In genomic region chr4:40837094-40837870, GRCh38 we compare ENCODE assay signal across 16 cellular contexts.
DNase-seq lines count a peak whose midpoint lies in the region; ATAC-seq and TF ChIP-seq lines count a peak whose summit lies in the region.
"Had no signal": no experiment of that assay in that cellular context is flagged by ENCODE, and none has a peak within 500 bp of the region (broad histone marks: within the 10 kb centered on the region; RNA-seq: fewer than 3 reads in every experiment).

No MANE protein-coding gene starts in this region.

- CTCF ChIA-PET in HEK293 (lab: Yijun Ruan, JAX): interaction anchor here (0.7 kb wide), 1 partner anchor 42 kb away, joined by 3 read pairs; no protein-coding TSS in a partner anchor

- H3K27me3 Mint-ChIP-seq in stimulated activated naive B cell treated with anti-CD40 and anti-IgM and Interleukin-4, amounts not matched to agents 10 μg/mL and 1 μg/mL and 100 μg/mL, for 72 hours: no peaks in the 10 kb centered on the region
- H3K27me3 Mint-ChIP-seq: activated CD4-positive, alpha-beta T cell treated with anti-CD3 and anti-CD28 coated beads for 36 hours; progenitor cell of endocrine pancreas had no signal

- peaks cover 21 to 24% of the 10 kb centered on the region in 2 donors for H3K36me3 Mint-ChIP-seq in stimulated activated naive B cell treated with anti-CD40 and anti-IgM and Interleukin-4, amounts not matched to agents 10 μg/mL and 1 μg/mL and 100 μg/mL, for 72 hours
- H3K36me3 Mint-ChIP-seq: naive thymus-derived CD4-positive, alpha-beta T cell had no signal

- H3K36me3 ChIP-seq in HEK293 (ENCODE audit: control insufficient read depth in 2 of 2, insufficient read depth in 1 of 2, low read length in 2 of 2): no peaks in the 10 kb centered on the region
- H3K36me3 ChIP-seq: SJCRH30 had no signal

- ATAC-seq in left ventricle myocardium superior: peak; percentile 77
- ATAC-seq in stimulated activated naive B cell treated with anti-CD40 and anti-IgM and Interleukin-4, amounts not matched to agents 10 μg/mL and 1 μg/mL and 100 μg/mL, for 72 hours (replicated peaks): no peak
- ATAC-seq in HG03457 (IDR thresholded peaks at IDR 0.05; ENCODE audit: unreplicated experiment): no peak
- ATAC-seq: activated CD4-positive, alpha-beta T cell treated with anti-CD3 and anti-CD28 coated beads for 36 hours; naive thymus-derived CD4-positive, alpha-beta T cell had no signal

- no peak overlapping the region for H3K4me3 ChIP-seq in HEK293 (ENCODE audit: low read depth, low read length)
- H3K4me3 ChIP-seq: BLaER1 treated with 17β-estradiol and CSF1 and Interleukin-3, amounts not matched to agents 10 nM and 100 nM; SJCRH30; suprapubic skin had no signal

- peaks cover 0 to 2% of the 10 kb centered on the region in 2 donors for H3K9me3 Mint-ChIP-seq in stimulated activated naive B cell treated with anti-CD40 and anti-IgM and Interleukin-4, amounts not matched to agents 10 μg/mL and 1 μg/mL and 100 μg/mL, for 72 hours
- H3K9me3 Mint-ChIP-seq: naive thymus-derived CD4-positive, alpha-beta T cell had no signal

- H3K4me1 Mint-ChIP-seq in stimulated activated naive B cell treated with anti-CD40 and anti-IgM and Interleukin-4, amounts not matched to agents 10 μg/mL and 1 μg/mL and 100 μg/mL, for 72 hours: peaks cover 41 to 78% of the 10 kb centered on the region in 2 donors

- peak; percentile 31 for DNase-seq in NCI-H69 (lab: John Stamatoyannopoulos, UW)
- DNase-seq in left ventricle myocardium superior: peak; percentile 57
- DNase-seq in stimulated activated naive B cell treated with anti-CD40 and anti-IgM and Interleukin-4, amounts not matched to agents 10 μg/mL and 1 μg/mL and 100 μg/mL, for 72 hours: no peak
- DNase-seq in mesenteric fat pad (ENCODE audit: low spot score): no peak
- DNase-seq in NCI-H510A (lab: John Stamatoyannopoulos, UW): no peak
- DNase-seq: activated CD4-positive, alpha-beta T cell treated with anti-CD3 and anti-CD28 coated beads for 36 hours; activated naive CD4-positive, alpha-beta T cell treated with anti-CD3 and anti-CD28 coated beads, Interleukin-2, amount 50 U/mL, for 16 hours; activated T-cell treated with anti-CD3 and anti-CD28 coated beads for 4 hours; naive thymus-derived CD4-positive, alpha-beta T cell; SJCRH30 had no signal

- H3K27ac Mint-ChIP-seq in stimulated activated naive B cell treated with anti-CD40 and anti-IgM and Interleukin-4, amounts not matched to agents 10 μg/mL and 1 μg/mL and 100 μg/mL, for 72 hours: peak overlapping the region; percentile 89
- H3K27ac Mint-ChIP-seq: activated CD4-positive, alpha-beta T cell treated with anti-CD3 and anti-CD28 coated beads for 36 hours; naive thymus-derived CD4-positive, alpha-beta T cell had no signal

- intact Hi-C loops in left ventricle myocardium superior (cut with micrococcal nuclease): no loop called here

- no peak overlapping the region for H3K27ac ChIP-seq in HEK293 (ENCODE audit: extremely low read depth, low read depth, low read length)
- H3K27ac ChIP-seq: SJCRH30, suprapubic skin had no signal

- no peak for TF ChIP-seq CTCF in HEK293 (tag by site-specific recombination; IDR thresholded peaks at IDR 0.05)

- no peaks in the 10 kb centered on the region for H3K9me3 ChIP-seq in HEK293 (ENCODE audit: control insufficient read depth, insufficient read depth, low read depth, low read length)
- H3K9me3 ChIP-seq: SJCRH30, suprapubic skin had no signal

- POLR2A ChIA-PET in HEK293 (lab: Yijun Ruan, JAX): no interaction called here

- no peak overlapping the region for H3K4me3 Mint-ChIP-seq in stimulated activated naive B cell treated with anti-CD40 and anti-IgM and Interleukin-4, amounts not matched to agents 10 μg/mL and 1 μg/mL and 100 μg/mL, for 72 hours
- H3K4me3 Mint-ChIP-seq: activated CD4-positive, alpha-beta T cell treated with anti-CD3 and anti-CD28 coated beads for 36 hours; brain; naive thymus-derived CD4-positive, alpha-beta T cell had no signal

- H3K4me1 ChIP-seq in HEK293 (ENCODE audit: control insufficient read depth, insufficient read depth, low read length): no peaks in the 10 kb centered on the region
- H3K4me1 ChIP-seq: suprapubic skin had no signal

TF ChIP-seq in HEK293, 187 proteins besides CTCF, POLR2A, EP300 and RAD21:
- TF ChIP-seq ZNF658 (tag by site-specific recombination; IDR thresholded peaks at IDR 0.05) (no peak), SCRT2 (tag by site-specific recombination; IDR thresholded peaks at IDR 0.05) (0 out of 2 replicates have a peak, but pooled peaks have one; percentile 32)

Comparison
In these comparisons a context has a peak if more than half of its experiments do, and no peak if none do; other contexts are left out.
1. DNase-seq: peak in NCI-H69 (single experiment) and left ventricle myocardium superior (single experiment); none in stimulated activated naive B cell treated with anti-CD40 and anti-IgM and Interleukin-4, amounts not matched to agents 10 μg/mL and 1 μg/mL and 100 μg/mL, for 72 hours (single experiment), mesenteric fat pad (single experiment) and NCI-H510A (single experiment).